ENCODE assay signal across 25 cellular contexts in genomic region chrX:23749129-23749528, GRCh38. TPM values are rescaled to one million over a fixed set of nuclear protein-coding genes. Genes with fewer than 3 reads are reported as not detected.
DNase-seq lines count a peak whose midpoint lies in the region; ATAC-seq, FAIRE-seq and TF ChIP-seq lines count a peak whose summit lies in the region.
"Had no signal": no experiment of that assay in that cellular context is flagged by ENCODE, and none has a peak within 500 bp of the region (broad histone marks: within the 10 kb centered on the region; RNA-seq: fewer than 3 reads in every experiment).

No MANE protein-coding gene starts in this region.

- dilution Hi-C loops in IMR-90 (cut with HindIII; ENCODE audit: low sequenced_read_pairs, unreplicated experiment) = no loop called here

- H4K20me1 ChIP-seq in IMR-90 (ENCODE audit: insufficient read depth, low read length) = no peaks in the 10 kb centered on the region
- H4K20me1 ChIP-seq: BLaER1 treated with 17β-estradiol and CSF1 and Interleukin-3, amounts not matched to agents 10 nM and 100 nM had no signal

- no peak overlapping the region for H3K4me3 Mint-ChIP-seq in MCF 10A (ENCODE audit: unreplicated experiment)
- H3K4me3 Mint-ChIP-seq: CD14-positive monocyte; CD4-positive, alpha-beta T cell; CD8-positive, alpha-beta memory T cell; GM23338; H9; HFFc6 had no signal

- H2AK5ac ChIP-seq in IMR-90 (ENCODE audit: low read depth, low read length) = no peak overlapping the region

- TF ChIP-seq POLR2A in A549 (IDR thresholded peaks at IDR 0.05; ENCODE audit: low read length) = no peak
- no peak for TF ChIP-seq POLR2A in IMR-90 (IDR thresholded peaks at IDR 0.05; ENCODE audit: low read depth, low read length)

- H3K4me1 ChIP-seq in A549 (peaks cover 11% of the 10 kb centered on the region; the same call in 2 of the 3 replicates), IMR-90 (ENCODE audit: control insufficient read depth, insufficient read depth, low read length) (no peaks in the 10 kb centered on the region), kidney (ENCODE audit: control insufficient read depth in 1 of 2, insufficient read depth in 1 of 2, low read depth in 1 of 2, low read length in 2 of 2) (no peaks in the 10 kb centered on the region)
- H3K4me1 ChIP-seq: BE2C had no signal

- CTCF ChIA-PET in A549 (lab: Yijun Ruan, JAX) (interaction anchor here (1.2 to 2.3 kb wide), 2 partner anchors 11 to 153 kb away, joined by 3 to 11 read pairs; no protein-coding TSS in a partner anchor), IMR-90 (lab: Yijun Ruan, JAX) (no interaction called here), MCF 10A (lab: Yijun Ruan, JAX) (interaction anchor here (1.4 kb wide), 1 partner anchor 153 kb away, joined by 4 read pairs; no protein-coding TSS in a partner anchor)

- no peak overlapping the region for H3K56ac ChIP-seq in IMR-90 (ENCODE audit: extremely low read depth, insufficient read depth, low read length)

- no peak for TF ChIP-seq CTCF in A549 (IDR thresholded peaks at IDR 0.05)
- TF ChIP-seq CTCF in IMR-90 (conservative IDR thresholded peaks at IDR 0.05; ENCODE audit: low read depth, low read length) = no peak
- TF ChIP-seq CTCF in kidney (IDR thresholded peaks at IDR 0.05; ENCODE audit: borderline replicate concordance, extremely low read depth, insufficient read depth) = no peak
- no peak for TF ChIP-seq CTCF in MCF 10A (IDR thresholded peaks at IDR 0.05; ENCODE audit: unreplicated experiment)

- intact Hi-C loops in IMR-90 (cut with micrococcal nuclease) = no loop called here
- intact Hi-C loops in kidney (cut with DNase I) = no loop called here
- intact Hi-C loops in MCF 10A (cut with micrococcal nuclease) = no loop called here

- WGBS in A549 (ENCODE audit: missing lambda C conversion rate) = 65% methylated on average over 4 of the region's 4 CpGs
- no CpG with 5 or more reads among the region's 4 CpGs for WGBS in IMR-90 (ENCODE audit: extremely low coverage in 2 of 2, insufficient read length in 1 of 2), 2 experiments

- TF ChIP-seq EP300 in A549 (IDR thresholded peaks at IDR 0.05) = no peak

- no peak overlapping the region for H4K5ac ChIP-seq in IMR-90 (ENCODE audit: low read depth, low read length)

- H3K27me3 ChIP-seq in IMR-90 (ENCODE audit: control insufficient read depth, insufficient read depth, low read length) = no peaks in the 10 kb centered on the region
- H3K27me3 ChIP-seq: BE2C had no signal

- H3K27ac Mint-ChIP-seq in MCF 10A (ENCODE audit: low read depth, unreplicated experiment) = no peak overlapping the region
- H3K27ac Mint-ChIP-seq: CD14-positive monocyte; CD4-positive, alpha-beta T cell; GM23338; HFFc6 had no signal

- H3K9me3 Mint-ChIP-seq in MCF 10A (ENCODE audit: unreplicated experiment) = no peaks in the 10 kb centered on the region
- H3K9me3 Mint-ChIP-seq: CD4-positive, alpha-beta T cell; CD8-positive, alpha-beta memory T cell; GM23338; H9; HFFc6 had no signal

- BruUV-seq in IMR-90 (replicated peaks; lab: Mats Ljungman, UMichigan) (no TSS peak), MCF 10A (replicated peaks; lab: Mats Ljungman, UMichigan) (no TSS peak)

- H3K18ac ChIP-seq in IMR-90 (ENCODE audit: low read depth, low read length) = no peak overlapping the region

- no peak overlapping the region for H2BK20ac ChIP-seq in IMR-90 (ENCODE audit: low read depth, low read length)

- no peaks in the 10 kb centered on the region for H3K9me1 ChIP-seq in IMR-90 (ENCODE audit: insufficient read depth, low read length)

- TF ChIP-seq RAD21 in A549 (conservative IDR thresholded peaks at IDR 0.05 in 1 of 2, IDR thresholded peaks at IDR 0.05 in 1 of 2) (no peak), IMR-90 (IDR thresholded peaks at IDR 0.05; ENCODE audit: low read length) (no peak)

- no peak overlapping the region for H3K4ac ChIP-seq in IMR-90 (ENCODE audit: low read depth, low read length)

- no peak overlapping the region for H3K23ac ChIP-seq in IMR-90 (ENCODE audit: low read depth, low read length)

- in situ Hi-C loops in IMR-90 (cut with MboI; ENCODE audit: low sequenced_read_pairs) = loop anchor here (10.0 kb wide), 1 partner anchor 156 kb away; the partner anchor contains the start of genes APOO and CXorf58

- H3K9ac ChIP-seq in IMR-90 (ENCODE audit: low read depth, low read length) (no peak overlapping the region), kidney (ENCODE audit: low read length in 2 of 2) (no peak overlapping the region)
- H3K9ac ChIP-seq: BLaER1 treated with 17β-estradiol and CSF1 and Interleukin-3, amounts not matched to agents 10 nM and 100 nM had no signal

- H3K9me3 ChIP-seq in A549 (no peaks in the 10 kb centered on the region), IMR-90 (ENCODE audit: control insufficient read depth, insufficient read depth, low read length) (no peaks in the 10 kb centered on the region), kidney (ENCODE audit: control insufficient read depth in 1 of 2, low read length in 2 of 2) (no peaks in the 10 kb centered on the region)
- H3K9me3 ChIP-seq: BE2C; BLaER1 treated with 17β-estradiol and CSF1 and Interleukin-3, amounts not matched to agents 10 nM and 100 nM had no signal

- no peaks in the 10 kb centered on the region for H3K79me1 ChIP-seq in IMR-90 (ENCODE audit: low read depth in 1 of 2, low read length in 2 of 2)

- no peak overlapping the region for H2BK5ac ChIP-seq in IMR-90 (ENCODE audit: low read depth, low read length, poor library complexity, severe bottlenecking)

- H3K14ac ChIP-seq in IMR-90 (replicated peaks; ENCODE audit: low read depth, low read length) = no peak overlapping the region

- H3K4me3 ChIP-seq in A549 = no peak overlapping the region
- no peak overlapping the region for H3K4me3 ChIP-seq in IMR-90 (ENCODE audit: insufficient read depth, low read depth, low read length)
- H3K4me3 ChIP-seq in kidney (ENCODE audit: low read length in 2 of 2) = no peak overlapping the region
- H3K4me3 ChIP-seq: BLaER1 treated with 17β-estradiol and CSF1 and Interleukin-3, amounts not matched to agents 10 nM and 100 nM; GM12878; GM23338 had no signal

- DNase-seq in A549 (ENCODE audit: low read depth in 1 of 2, low spot score in 1 of 2) (no peak), IMR-90 (no peak), kidney (peak; percentile 18), MCF 10A (ENCODE audit: unreplicated experiment) (no peak)
- DNase-seq: ACHN; AML-193; BE2C; CD4-positive, alpha-beta T cell; CD8-positive, alpha-beta memory T cell; DMS 273 treated with DMSO at 0.1 percent for 48 hours; DMS79; GDM1; H9; HFFc6 had no signal

- peak overlapping the region; percentile 14 for H2AFZ ChIP-seq in IMR-90 (replicated peaks; ENCODE audit: low read length, poor library complexity)
- H2AFZ ChIP-seq: GM23338 had no signal

- FAIRE-seq in A549 (lab: Jason Lieb, UNC) (no peak), kidney (lab: Jason Lieb, UNC) (no peak)
- FAIRE-seq: A204.1, D721Med, GM12878, GM19239 had no signal

- H3K4me2 ChIP-seq in A549 (no peak overlapping the region), IMR-90 (ENCODE audit: low read depth, low read length) (no peak overlapping the region)
- H3K4me2 ChIP-seq: BLaER1 treated with 17β-estradiol and CSF1 and Interleukin-3, amounts not matched to agents 10 nM and 100 nM; GM23338 had no signal

- ATAC-seq in A549 (peak; percentile 13 to 28; a peak in 2 of 6 replicates), IMR-90 (ENCODE audit: low read depth) (no peak), GM21526 (IDR thresholded peaks at IDR 0.05; ENCODE audit: low FRiP score, unreplicated experiment) (no peak), HG02588 (IDR thresholded peaks at IDR 0.05; ENCODE audit: unreplicated experiment) (no peak)
- ATAC-seq: GM12878, GM23338, HCT116 had no signal

- no peak overlapping the region for H2BK120ac ChIP-seq in IMR-90 (ENCODE audit: low read depth, low read length)

- no peak overlapping the region for H4K8ac ChIP-seq in IMR-90 (ENCODE audit: low read depth in 2 of 2, low read length in 2 of 2)

- H3K36me3 Mint-ChIP-seq in MCF 10A (ENCODE audit: insufficient read depth, unreplicated experiment) = no peaks in the 10 kb centered on the region
- H3K36me3 Mint-ChIP-seq: CD14-positive monocyte; CD8-positive, alpha-beta memory T cell had no signal

- POLR2A ChIA-PET in A549 (lab: Yijun Ruan, JAX) (no interaction called here), IMR-90 (lab: Charles Lee; ENCODE audit: unreplicated experiment) (no interaction called here), MCF 10A (lab: Yijun Ruan, JAX) (interaction anchor here (0.7 kb wide), 1 partner anchor 121 kb away, joined by 3 read pairs; no protein-coding TSS in a partner anchor)

- no peak overlapping the region for H4K91ac ChIP-seq in IMR-90 (ENCODE audit: insufficient read depth, low read depth, low read length)

- H3K27ac ChIP-seq in A549 (no peak overlapping the region), IMR-90 (ENCODE audit: insufficient read depth, low read length) (no peak overlapping the region), kidney (ENCODE audit: low read depth in 2 of 2, low read length in 2 of 2) (peak overlapping the region in 1 of 2 donors; percentile 9)
- H3K27ac ChIP-seq: 22Rv1; BLaER1 treated with 17β-estradiol and CSF1 and Interleukin-3, amounts not matched to agents 10 nM and 100 nM had no signal

- peaks cover 6% of the 10 kb centered on the region for H3K4me1 Mint-ChIP-seq in MCF 10A (ENCODE audit: insufficient read depth, unreplicated experiment)
- H3K4me1 Mint-ChIP-seq: GM23338, H9 had no signal

- H2AK9ac ChIP-seq in IMR-90 (replicated peaks; ENCODE audit: low read depth, low read length, poor library complexity) = no peak overlapping the region

- no peaks in the 10 kb centered on the region for H3K36me3 ChIP-seq in IMR-90 (ENCODE audit: control insufficient read depth, insufficient read depth, low read length)
- no peaks in the 10 kb centered on the region for H3K36me3 ChIP-seq in kidney (ENCODE audit: control insufficient read depth in 1 of 2, insufficient read depth in 2 of 2, low read length in 2 of 2)
- H3K36me3 ChIP-seq: BE2C; BLaER1 treated with 17β-estradiol and CSF1 and Interleukin-3, amounts not matched to agents 10 nM and 100 nM had no signal

- no peak overlapping the region for H2BK15ac ChIP-seq in IMR-90 (ENCODE audit: low read depth, low read length)

- no peaks in the 10 kb centered on the region for H3K27me3 Mint-ChIP-seq in MCF 10A (ENCODE audit: insufficient read depth, unreplicated experiment)
- H3K27me3 Mint-ChIP-seq: CD4-positive, alpha-beta T cell; CD8-positive, alpha-beta memory T cell had no signal

RNA-seq across cellular contexts. Expression of gene ACOT9, which starts 6.1 kb away (rescaled TPM):
- polyA plus RNA-seq in A549 (2011; rRNA removed) (83.0 and 110 TPM in 2 replicates), A549 (2017; fragmentation: RNase III; extraction: RNeasy Plus Mini Kit Qiagen cat#74134 plus additional on column Dnase treatment) (87.0 to 91.2 TPM (median 87.3 TPM) in 3 replicates), IMR-90 (2012; rRNA removed) (35.0 and 43.5 TPM in 2 replicates), kidney (ENCODE audit: insufficient read depth, low read depth, low replicate concordance) (24.9 TPM)
- 43.1 and 45.1 TPM in 2 replicates for polyA plus RNA-seq in A549 (2012; cell fraction: cytosol; rRNA removed)
- 43.6 and 65.1 TPM in 2 replicates for polyA plus RNA-seq in A549 (2012; cell fraction: nucleus; rRNA removed)
- 31.7 and 35.7 TPM in 2 replicates for polyA minus RNA-seq in A549 (2011; rRNA and poly(A)+ RNA removed)
- total RNA-seq in IMR-90 (2012; rRNA removed) (47.3 and 63.6 TPM in 2 replicates), kidney (42.7 TPM), MCF 10A (2022) (71.9 and 83.9 TPM in 2 replicates)
- polyA plus RNA-seq in IMR-90 (2012; cell fraction: cytosol; rRNA removed) = 7.8 and 12.3 TPM in 2 replicates
- 21.0 and 127 TPM in 2 replicates for polyA plus RNA-seq in IMR-90 (2012; cell fraction: nucleus; rRNA removed; ENCODE audit: low replicate concordance)

RNA-seq across cellular contexts. Expression of gene SAT1, which starts 33.8 kb away (rescaled TPM):
- 2,314 and 3,185 TPM in 2 replicates for polyA plus RNA-seq in A549 (2011; rRNA removed)
- 394 and 479 TPM in 2 replicates for polyA plus RNA-seq in A549 (2012; cell fraction: cytosol; rRNA removed)
- 830 and 1,625 TPM in 2 replicates for polyA plus RNA-seq in A549 (2012; cell fraction: nucleus; rRNA removed)
- 458 to 607 TPM (median 585 TPM) in 3 replicates for polyA plus RNA-seq in A549 (2017; fragmentation: RNase III; extraction: RNeasy Plus Mini Kit Qiagen cat#74134 plus additional on column Dnase treatment)
- polyA minus RNA-seq in A549 (2011; rRNA and poly(A)+ RNA removed) = 644 and 676 TPM in 2 replicates
- total RNA-seq in IMR-90 (2012; rRNA removed) = 55.9 and 112 TPM in 2 replicates
- 92.8 and 99.1 TPM in 2 replicates for polyA plus RNA-seq in IMR-90 (2012; rRNA removed)
- polyA plus RNA-seq in IMR-90 (2012; cell fraction: cytosol; rRNA removed) = 19.5 and 34.3 TPM in 2 replicates
- polyA plus RNA-seq in IMR-90 (2012; cell fraction: nucleus; rRNA removed; ENCODE audit: low replicate concordance) = 284 and 1,941 TPM in 2 replicates
- 417 TPM for total RNA-seq in kidney
- 574 TPM for polyA plus RNA-seq in kidney (ENCODE audit: insufficient read depth, low read depth, low replicate concordance)
- 582 and 687 TPM in 2 replicates for total RNA-seq in MCF 10A (2022)

Comparison
In these comparisons a context has a peak if more than half of its experiments do, and no peak if none do; other contexts are left out.
1. ATAC-seq: peak in A549 (2 of 2); none in IMR-90 (single experiment), GM21526 (single experiment) and HG02588 (single experiment).